8 cellular contexts compared by ENCODE assay signal in the genomic region with DNA sequence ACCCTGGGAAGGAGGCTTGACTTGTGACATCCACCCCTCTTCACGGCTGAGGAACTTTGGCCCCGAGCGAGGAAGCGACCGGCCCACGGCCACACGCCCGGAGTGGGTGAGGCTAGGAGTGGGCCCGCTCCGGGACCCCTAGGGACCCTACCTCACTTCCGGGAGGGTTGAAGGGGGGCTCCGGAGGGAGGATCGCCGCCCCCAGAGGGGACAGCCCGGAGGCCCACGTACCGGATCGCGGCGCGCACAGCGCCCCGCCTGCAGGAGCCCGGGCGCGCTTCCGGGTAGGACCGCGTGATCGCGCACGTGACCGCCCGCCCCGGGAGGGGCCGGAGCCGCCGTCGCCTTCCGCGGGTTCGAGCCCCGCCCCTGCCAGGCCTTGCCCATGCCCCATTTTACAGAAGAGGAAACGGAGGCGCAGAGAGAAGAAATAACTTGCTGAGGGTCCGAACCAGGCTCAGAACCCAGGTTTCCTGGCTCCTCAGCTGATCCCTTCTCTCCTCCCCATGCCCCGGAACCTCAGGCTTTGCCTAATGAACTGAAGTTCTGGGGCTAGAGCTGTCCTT. TPM values are rescaled to one million over a fixed set of nuclear protein-coding genes. Genes with fewer than 3 reads are reported as not detected.
A peak's percentile ranks its signal among the peaks of the same experiment; 100 is the strongest.
DNase-seq lines count a peak whose midpoint lies in the region; ATAC-seq and TF ChIP-seq lines count a peak whose summit lies in the region.

Gene HPS1, minus strand, starts transcription at position 280 of the 566 bp plus-strand sequence. CDS start 3,695 bp downstream, outside the sequence.

- H3K4me1 ChIP-seq in PC-3 (ENCODE audit: insufficient read depth, low read length) = peaks cover 13% of the 10 kb centered on the region; the same call in 1 of the 2 replicates
- peaks cover 8% of the 10 kb centered on the region for H3K4me1 ChIP-seq in fibroblast of lung (ENCODE audit: control insufficient read depth, extremely low read depth, insufficient read depth, low read length)

- no peaks in the 10 kb centered on the region for H3K9me2 ChIP-seq in PC-3 (replicated peaks; ENCODE audit: low read length)

- H3F3A ChIP-seq in PC-3 (ENCODE audit: low read length, unreplicated experiment) = no peaks in the 10 kb centered on the region

- TF ChIP-seq CTCF in C4-2B (conservative IDR thresholded peaks at IDR 0.05) = peak; percentile 12
- TF ChIP-seq CTCF in PC-3 (conservative IDR thresholded peaks at IDR 0.05; ENCODE audit: low read depth, low read length) = no peak
- TF ChIP-seq CTCF in fibroblast of lung (conservative IDR thresholded peaks at IDR 0.05 in 1 of 2, IDR thresholded peaks at IDR 0.05 in 1 of 2; ENCODE audit: low read depth in 1 of 2, low read length in 2 of 2) = no peak
- no peak for TF ChIP-seq CTCF in natural killer cell (IDR thresholded peaks at IDR 0.05)

- no TSS peak for BruUV-seq in PC-3 (replicated peaks; lab: Mats Ljungman, UMichigan)

- CTCF ChIA-PET in PC-3 (lab: Charles Lee) = no interaction called here

- H3K4me3 ChIP-seq in PC-3 (ENCODE audit: low read length) = peak within 1 kb of the TSS; percentile 80
- peak within 1 kb of the TSS; percentile 61 to 90 (median 72) for H3K4me3 ChIP-seq in fibroblast of lung (replicated peaks in 1 of 4; ENCODE audit: control extremely low read depth in 1 of 4, insufficient read depth in 1 of 4, low read depth in 3 of 4, low read length in 4 of 4)

- H3K4me2 ChIP-seq in PC-3 (ENCODE audit: low read length) (peak within 1 kb of the TSS; percentile 93), fibroblast of lung (ENCODE audit: extremely low read depth, insufficient read depth, low read length) (peak within 1 kb of the TSS; percentile 99)

- H3K9me3 ChIP-seq in PC-3 (ENCODE audit: low read length) (no peaks in the 10 kb centered on the region), fibroblast of lung (ENCODE audit: control insufficient read depth, insufficient read depth, low read depth, low read length) (no peaks in the 10 kb centered on the region)

- H3K79me2 ChIP-seq in PC-3 (ENCODE audit: low read length) (no peaks in the 10 kb centered on the region), fibroblast of lung (ENCODE audit: control insufficient read depth, insufficient read depth, low read length) (peaks cover 18% of the 10 kb centered on the region)

- peak within 1 kb of the TSS; percentile 84 for H3K9ac ChIP-seq in PC-3 (ENCODE audit: low read length)
- H3K9ac ChIP-seq in fibroblast of lung (ENCODE audit: insufficient read depth, low read length) = peak within 1 kb of the TSS; percentile 92

- H3K4me3 Mint-ChIP-seq in natural killer cell = peak within 1 kb of the TSS; percentile 92

- H3K27ac Mint-ChIP-seq in natural killer cell = peak within 1 kb of the TSS; percentile 83 to 94

- no peaks in the 10 kb centered on the region for H3K27me3 ChIP-seq in PC-3 (ENCODE audit: low read length)
- H3K27me3 ChIP-seq in fibroblast of lung (ENCODE audit: control insufficient read depth, insufficient read depth, low read length) = no peaks in the 10 kb centered on the region

- peak; percentile 54 for ATAC-seq in HG03378 (IDR thresholded peaks at IDR 0.05; ENCODE audit: unreplicated experiment)
- ATAC-seq in PC-3 = peak; percentile 80
- ATAC-seq in natural killer cell = peak; percentile 91 to 93 (median 93)

- H3K9me3 Mint-ChIP-seq in natural killer cell = peaks cover 0 to 2% of the 10 kb centered on the region in 2 donors

- DNase-seq in PC-3 = peak; percentile 51
- DNase-seq in activated T-helper 1 cell treated with Interleukin-2 at 50 U/mL for 16 hours (ENCODE audit: low read depth) = peak; percentile 68
- DNase-seq in fibroblast of lung (ENCODE audit: low read depth in 2 of 2) = peak; percentile 63 to 72
- DNase-seq in natural killer cell = peak; percentile 80
- peak; percentile 49 to 79 (median 62) for DNase-seq in stimulated activated naive CD4-positive, alpha-beta T cell (lab: John Stamatoyannopoulos, UW)

- H3K4me1 Mint-ChIP-seq in natural killer cell = peaks cover 40 to 41% of the 10 kb centered on the region in 2 donors

- H3K36me3 Mint-ChIP-seq in natural killer cell = peaks cover 5% of the 10 kb centered on the region

- peak within 1 kb of the TSS; percentile 74 for H3K27ac ChIP-seq in C4-2B
- H3K27ac ChIP-seq in PC-3 (ENCODE audit: low read length) = no peak within 1 kb of the TSS
- H3K27ac ChIP-seq in fibroblast of lung (ENCODE audit: insufficient read depth, low read length) = peak within 1 kb of the TSS; percentile 88

- H3K27me3 Mint-ChIP-seq in natural killer cell (ENCODE audit: low read depth in 2 of 2) = peaks cover 9 to 22% of the 10 kb centered on the region in 2 donors

- intact Hi-C loops in PC-3 (cut with micrococcal nuclease) (loop anchor here (1.0 kb wide), 1 partner anchor 42 kb away; no protein-coding TSS in a partner anchor), natural killer cell (cut with micrococcal nuclease) (no loop called here)

- POLR2A ChIA-PET in PC-3 (lab: Charles Lee; ENCODE audit: unreplicated experiment) = no interaction called here

- H3K36me3 ChIP-seq in PC-3 (ENCODE audit: low read depth, low read length) (no peaks in the 10 kb centered on the region), fibroblast of lung (ENCODE audit: control insufficient read depth, insufficient read depth, low read length) (peaks cover 16% of the 10 kb centered on the region)

- no peaks in the 10 kb centered on the region for H4K20me1 ChIP-seq in PC-3 (ENCODE audit: low read length)
- no peaks in the 10 kb centered on the region for H4K20me1 ChIP-seq in fibroblast of lung (ENCODE audit: control insufficient read depth, extremely low read depth, insufficient read depth, low read length)

- TF ChIP-seq POLR2A in GM19193 (IDR thresholded peaks at IDR 0.05; ENCODE audit: extremely low read depth, insufficient read depth, insufficient read length) = peak; percentile 92

- peak within 1 kb of the TSS; percentile 98 for H2AFZ ChIP-seq in PC-3 (ENCODE audit: low read length)
- peak within 1 kb of the TSS; percentile 98 for H2AFZ ChIP-seq in fibroblast of lung (ENCODE audit: low read length)

RNA-seq across cellular contexts. Expression of gene HPS1, which starts in this region (rescaled TPM):
- total RNA-seq in PC-3 (2014; rRNA removed) (19.1 and 20.6 TPM in 2 replicates), fibroblast of lung (28.8 and 44.6 TPM in 2 replicates), natural killer cell (100 to 1,000 TPM in 2 of 3 donors, 10 to 100 TPM in 1; 92.4 to 103 (median 102) TPM)
- 58.1 and 65.0 TPM in 2 replicates for polyA plus RNA-seq in fibroblast of lung
- 69.4 and 77.0 TPM in 2 replicates for polyA plus RNA-seq in fibroblast of lung (2012)
- 132 TPM in 2 replicates for polyA minus RNA-seq in fibroblast of lung (ENCODE audit: low replicate concordance)
